15 cellular contexts compared by ENCODE assay signal in the genomic region with DNA sequence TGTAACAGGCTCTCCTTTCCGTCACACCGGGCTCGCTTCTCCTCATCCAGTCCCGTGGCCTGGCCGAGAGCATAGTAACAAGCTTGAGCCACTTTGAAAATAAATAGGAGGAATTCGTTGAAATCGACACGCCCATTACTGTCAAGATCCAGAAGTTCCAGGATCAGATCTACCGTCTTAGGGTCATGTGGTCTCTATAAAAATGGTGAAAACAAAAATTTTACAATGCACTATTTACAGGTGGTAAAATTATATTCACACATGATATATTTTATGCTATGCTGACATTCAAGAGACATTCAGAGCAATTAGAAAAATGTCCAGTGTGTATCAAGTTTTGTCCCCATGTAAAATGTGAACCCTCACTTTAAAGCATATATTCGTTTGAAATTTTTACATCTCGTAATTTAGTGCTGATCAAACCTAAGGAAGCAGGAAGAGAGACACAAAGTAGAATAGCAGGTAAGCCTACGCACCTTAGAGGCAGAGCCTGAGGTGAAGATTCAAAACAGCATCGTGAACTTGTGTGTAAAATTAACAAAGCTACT. TPM values are rescaled to one million over a fixed set of nuclear protein-coding genes. Genes with fewer than 3 reads are reported as not detected.
DNase-seq lines count a peak whose midpoint lies in the region; ATAC-seq, FAIRE-seq and TF ChIP-seq lines count a peak whose summit lies in the region.
"Had no signal": no experiment of that assay in that cellular context is flagged by ENCODE, and none has a peak within 500 bp of the region (broad histone marks: within the 10 kb centered on the region; RNA-seq: fewer than 3 reads in every experiment).

No MANE protein-coding gene starts in this region.

- H3K4me3 ChIP-seq in AG04449 (ENCODE audit: low read depth, low read length), result peak overlapping the region; percentile 51
- H3K4me3 ChIP-seq in HUES48 (ENCODE audit: low read depth, low read length), result peak overlapping the region; percentile 48
- H3K4me3 ChIP-seq in endothelial cell of umbilical vein (replicated peaks in 1 of 3; ENCODE audit: insufficient read depth in 1 of 3, low read depth in 1 of 3, low read length in 3 of 3), result no peak overlapping the region
- H3K4me3 ChIP-seq in neural progenitor cell, result no peak overlapping the region

- H3K36me3 Mint-ChIP-seq in neural progenitor cell, result no peaks in the 10 kb centered on the region
- H3K36me3 Mint-ChIP-seq in endothelial cell (ENCODE audit: low read depth, unreplicated experiment), result no peaks in the 10 kb centered on the region

- H4K20me1 ChIP-seq in endothelial cell of umbilical vein (replicated peaks; ENCODE audit: control insufficient read depth, extremely low read depth, insufficient read depth, low read length) (no peaks in the 10 kb centered on the region), neural progenitor cell (ENCODE audit: low read depth) (no peaks in the 10 kb centered on the region)

- TF ChIP-seq POLR2A in endothelial cell of umbilical vein (IDR thresholded peaks at IDR 0.05; ENCODE audit: low read depth, low read length), result no peak

- H3K27ac Mint-ChIP-seq in neural progenitor cell (no peak overlapping the region), endothelial cell (ENCODE audit: unreplicated experiment) (no peak overlapping the region)
- H3K27ac Mint-ChIP-seq: activated naive CD8-positive, alpha-beta T cell treated with anti-CD3 and anti-CD28 coated beads for 36 hours had no signal

- POLR2A ChIA-PET in AG04449 (lab: Yijun Ruan, JAX) (no interaction called here), endothelial cell of umbilical vein (lab: Charles Lee) (no interaction called here)

- peaks cover 5% of the 10 kb centered on the region for H3K27me3 Mint-ChIP-seq in neural progenitor cell (ENCODE audit: insufficient read depth, low read depth)
- peaks cover 3% of the 10 kb centered on the region for H3K27me3 Mint-ChIP-seq in endothelial cell (ENCODE audit: unreplicated experiment)

- H3K79me2 ChIP-seq in endothelial cell of umbilical vein (ENCODE audit: control insufficient read depth, insufficient read depth, low read length), result no peaks in the 10 kb centered on the region
- no peaks in the 10 kb centered on the region for H3K79me2 ChIP-seq in neural progenitor cell (ENCODE audit: low read depth)

- no peak overlapping the region for H3K4me2 ChIP-seq in endothelial cell of umbilical vein (ENCODE audit: insufficient read depth, low read length)
- peak overlapping the region; percentile 61 for H3K4me2 ChIP-seq in neural progenitor cell

- no peak for TF ChIP-seq CTCF in AG04449 (IDR thresholded peaks at IDR 0.05; ENCODE audit: insufficient read depth, low read length, missing control alignments)
- no peak for TF ChIP-seq CTCF in endothelial cell of umbilical vein (IDR thresholded peaks at IDR 0.05; ENCODE audit: extremely low read depth in 1 of 2, insufficient read depth in 1 of 2, low read depth in 1 of 2, low read length in 2 of 2)
- no peak for TF ChIP-seq CTCF in neural progenitor cell (IDR thresholded peaks at IDR 0.05)
- no peak for TF ChIP-seq CTCF in endothelial cell (IDR thresholded peaks at IDR 0.05; ENCODE audit: unreplicated experiment)
- no peak for TF ChIP-seq CTCF in omental fat pad (IDR thresholded peaks at IDR 0.05)

- DNase-seq in AG04449 (ENCODE audit: low read depth, low spot score) (no peak), endothelial cell of umbilical vein (ENCODE audit: low read depth, low spot score) (no peak), neural progenitor cell (ENCODE audit: low spot score) (no peak), GM03348 (ENCODE audit: low spot score) (no peak), NCI-H2107 (lab: John Stamatoyannopoulos, UW) (no peak), endothelial cell (ENCODE audit: low spot score) (no peak), omental fat pad (ENCODE audit: low spot score) (no peak)
- DNase-seq: effector CD4-positive, alpha-beta T cell; gastrocnemius medialis; NCI-H1092 treated with DMSO at 0.1 percent for 48 hours; NK-92 treated with Interleukin-12 subunit alpha and Interleukin-12 subunit beta, amount 100 ng/mL, for 24 hours; Right ventricle myocardium superior had no signal

- H3K27me3 ChIP-seq in HUES48 (ENCODE audit: control insufficient read depth, insufficient read depth, low read length) (peaks cover 91% of the 10 kb centered on the region), endothelial cell of umbilical vein (ENCODE audit: control insufficient read depth in 2 of 2, insufficient read depth in 2 of 2, low read length in 2 of 2) (peaks cover 62 to 89% of the 10 kb centered on the region in 2 experiments), neural progenitor cell (peaks cover 93% of the 10 kb centered on the region)

- intact Hi-C loops in endothelial cell of umbilical vein (cut with micrococcal nuclease), result no loop called here

- H3K9ac ChIP-seq in HUES48 (ENCODE audit: low read depth, low read length) (no peak overlapping the region), endothelial cell of umbilical vein (replicated peaks; ENCODE audit: extremely low read depth, insufficient read depth, low read length) (no peak overlapping the region), neural progenitor cell (no peak overlapping the region)

- no peak overlapping the region for H3K27ac ChIP-seq in HUES48 (ENCODE audit: low read depth, low read length)
- H3K27ac ChIP-seq in endothelial cell of umbilical vein (ENCODE audit: insufficient read depth, low read depth, low read length), result no peak overlapping the region
- no peak overlapping the region for H3K27ac ChIP-seq in neural progenitor cell
- H3K27ac ChIP-seq: gastrocnemius medialis had no signal

- H3K4me3 Mint-ChIP-seq in neural progenitor cell (no peak overlapping the region), endothelial cell (ENCODE audit: unreplicated experiment) (no peak overlapping the region)
- H3K4me3 Mint-ChIP-seq: activated naive CD8-positive, alpha-beta T cell treated with anti-CD3 and anti-CD28 coated beads for 36 hours had no signal

- peaks cover 12% of the 10 kb centered on the region for H3K9me3 ChIP-seq in HUES48 (ENCODE audit: control insufficient read depth, insufficient read depth, low read length)
- no peaks in the 10 kb centered on the region for H3K9me3 ChIP-seq in endothelial cell of umbilical vein (replicated peaks; ENCODE audit: control insufficient read depth, insufficient read depth, low read length)
- H3K9me3 ChIP-seq in neural progenitor cell (ENCODE audit: low read depth), result no peaks in the 10 kb centered on the region

- H3F3A ChIP-seq in neural progenitor cell (ENCODE audit: low read depth), result peaks cover 14% of the 10 kb centered on the region

- H2AFZ ChIP-seq in endothelial cell of umbilical vein (ENCODE audit: low read depth, low read length), result no peak overlapping the region
- H2AFZ ChIP-seq in neural progenitor cell (replicated peaks), result no peak overlapping the region

- no peak for FAIRE-seq in endothelial cell of umbilical vein (lab: Jason Lieb, UNC)
- FAIRE-seq: HTR-8/SVneo had no signal

- dilution Hi-C loops in endothelial cell of umbilical vein (cut with MboI; ENCODE audit: extremely low pct_ligation_motif_present, low sequenced_read_pairs), result no loop called here

- CTCF ChIA-PET in AG04449 (lab: Yijun Ruan, JAX) (interaction anchor here (1.0 to 4.1 kb wide), 4 partner anchors 29 to 73 kb away, joined by 3 to 18 read pairs (median 3); no protein-coding TSS in a partner anchor), endothelial cell of umbilical vein (lab: Charles Lee) (interaction anchor here (1.2 to 4.6 kb wide), 2 partner anchors 60 to 346 kb away, joined by 4 to 28 read pairs; no protein-coding TSS in a partner anchor)

- H3K9me3 Mint-ChIP-seq in neural progenitor cell, result peaks cover 4% of the 10 kb centered on the region
- H3K9me3 Mint-ChIP-seq in endothelial cell (ENCODE audit: unreplicated experiment), result peaks cover 3% of the 10 kb centered on the region

- no TSS peak for BruUV-seq in endothelial cell of umbilical vein (replicated peaks; lab: Mats Ljungman, UMichigan)

- H3K4me1 ChIP-seq in HUES48 (ENCODE audit: control insufficient read depth, insufficient read depth, low read length), result peaks cover 8% of the 10 kb centered on the region
- H3K4me1 ChIP-seq in endothelial cell of umbilical vein (ENCODE audit: control insufficient read depth, extremely low read depth, insufficient read depth, low read length), result peaks cover 33% of the 10 kb centered on the region
- no peaks in the 10 kb centered on the region for H3K4me1 ChIP-seq in neural progenitor cell

- ATAC-seq in omental fat pad (ENCODE audit: low FRiP score), result no peak
- ATAC-seq: gastrocnemius medialis had no signal

- H3K36me3 ChIP-seq in HUES48 (ENCODE audit: control insufficient read depth, insufficient read depth, low read length) (no peaks in the 10 kb centered on the region), endothelial cell of umbilical vein (ENCODE audit: control insufficient read depth in 2 of 2, extremely low read depth in 1 of 2, insufficient read depth in 2 of 2, low read length in 2 of 2) (no peaks in the 10 kb centered on the region), neural progenitor cell (no peaks in the 10 kb centered on the region)
- H3K36me3 ChIP-seq: gastrocnemius medialis had no signal

- H3K9me1 ChIP-seq in endothelial cell of umbilical vein (replicated peaks; ENCODE audit: control insufficient read depth, extremely low read depth, insufficient read depth, low read length), result no peaks in the 10 kb centered on the region

- H3K4me1 Mint-ChIP-seq in neural progenitor cell (no peaks in the 10 kb centered on the region), endothelial cell (ENCODE audit: unreplicated experiment) (no peaks in the 10 kb centered on the region)

RNA-seq across cellular contexts. Expression of gene TCHH, which starts 2.3 kb away (rescaled TPM):
- not detected in 2 replicates for total RNA-seq in endothelial cell of umbilical vein
- not detected in 2 replicates for polyA plus RNA-seq in endothelial cell of umbilical vein
- not detected in 2 replicates for polyA plus RNA-seq in endothelial cell of umbilical vein (2011; cell fraction: cytosol; rRNA removed)
- polyA plus RNA-seq in endothelial cell of umbilical vein (2011; cell fraction: nucleus; rRNA removed), result 0.03 and 0.04 TPM in 2 replicates
- polyA plus RNA-seq in endothelial cell of umbilical vein (2012), result not detected in 2 replicates
- not detected in 2 replicates for polyA minus RNA-seq in endothelial cell of umbilical vein
- not detected for polyA minus RNA-seq in endothelial cell of umbilical vein (2011; cell fraction: cytosol; rRNA and poly(A)+ RNA removed)
- polyA minus RNA-seq in endothelial cell of umbilical vein (2011; cell fraction: nucleus; rRNA and poly(A)+ RNA removed), result not detected in 2 replicates
- 0.03 and 0.07 TPM in 2 replicates for total RNA-seq in neural progenitor cell (ENCODE audit: low replicate concordance)
- 0.38 TPM for total RNA-seq in endothelial cell (ENCODE audit: unreplicated experiment)
- total RNA-seq in omental fat pad, result 1 to 10 TPM in 2 of 4 donors, under 1 TPM in 2; 0.19 to 1.4 (median 0.86) TPM
- total RNA-seq: Right ventricle myocardium superior had no signal

RNA-seq across cellular contexts. Expression of gene TCHHL1, which starts 24.1 kb away (rescaled TPM):
- total RNA-seq in endothelial cell of umbilical vein (not detected in 2 replicates), neural progenitor cell (ENCODE audit: low replicate concordance) (not detected in 2 replicates), endothelial cell (ENCODE audit: unreplicated experiment) (not detected), omental fat pad (not detected)
- not detected in 2 replicates for polyA plus RNA-seq in endothelial cell of umbilical vein
- not detected in 2 replicates for polyA plus RNA-seq in endothelial cell of umbilical vein (2011; cell fraction: cytosol; rRNA removed)
- not detected in 2 replicates for polyA plus RNA-seq in endothelial cell of umbilical vein (2011; cell fraction: nucleus; rRNA removed)
- not detected in 2 replicates for polyA plus RNA-seq in endothelial cell of umbilical vein (2012)
- not detected in 2 replicates for polyA minus RNA-seq in endothelial cell of umbilical vein
- not detected for polyA minus RNA-seq in endothelial cell of umbilical vein (2011; cell fraction: cytosol; rRNA and poly(A)+ RNA removed)
- polyA minus RNA-seq in endothelial cell of umbilical vein (2011; cell fraction: nucleus; rRNA and poly(A)+ RNA removed), result not detected in 2 replicates
- total RNA-seq: activated naive CD8-positive, alpha-beta T cell treated with anti-CD3 and anti-CD28 coated beads for 36 hours; gastrocnemius medialis; Right ventricle myocardium superior had no signal

RNA-seq across cellular contexts. Expression of gene RPTN, which starts 46.1 kb away (rescaled TPM):
- total RNA-seq in endothelial cell of umbilical vein (not detected in 2 replicates), neural progenitor cell (ENCODE audit: low replicate concordance) (not detected in 2 replicates), endothelial cell (ENCODE audit: unreplicated experiment) (not detected), omental fat pad (not detected)
- not detected in 2 replicates for polyA plus RNA-seq in endothelial cell of umbilical vein
- polyA plus RNA-seq in endothelial cell of umbilical vein (2011; cell fraction: cytosol; rRNA removed), result not detected in 2 replicates
- not detected in 2 replicates for polyA plus RNA-seq in endothelial cell of umbilical vein (2011; cell fraction: nucleus; rRNA removed)
- not detected in 2 replicates for polyA plus RNA-seq in endothelial cell of umbilical vein (2012)
- polyA minus RNA-seq in endothelial cell of umbilical vein, result not detected in 2 replicates
- polyA minus RNA-seq in endothelial cell of umbilical vein (2011; cell fraction: cytosol; rRNA and poly(A)+ RNA removed), result not detected
- polyA minus RNA-seq in endothelial cell of umbilical vein (2011; cell fraction: nucleus; rRNA and poly(A)+ RNA removed), result not detected in 2 replicates
- total RNA-seq: activated naive CD8-positive, alpha-beta T cell treated with anti-CD3 and anti-CD28 coated beads for 36 hours; gastrocnemius medialis; Right ventricle myocardium superior had no signal

Comparison
In these comparisons a context has a peak if more than half of its experiments do, and no peak if none do; other contexts are left out.
1. H3K4me3 ChIP-seq: peak in AG04449 (single experiment) and HUES48 (single experiment); none in endothelial cell of umbilical vein (0 of 3) and neural progenitor cell (single experiment).